Comparison of ENCODE assay signal across 9 cellular contexts in the genomic region with DNA sequence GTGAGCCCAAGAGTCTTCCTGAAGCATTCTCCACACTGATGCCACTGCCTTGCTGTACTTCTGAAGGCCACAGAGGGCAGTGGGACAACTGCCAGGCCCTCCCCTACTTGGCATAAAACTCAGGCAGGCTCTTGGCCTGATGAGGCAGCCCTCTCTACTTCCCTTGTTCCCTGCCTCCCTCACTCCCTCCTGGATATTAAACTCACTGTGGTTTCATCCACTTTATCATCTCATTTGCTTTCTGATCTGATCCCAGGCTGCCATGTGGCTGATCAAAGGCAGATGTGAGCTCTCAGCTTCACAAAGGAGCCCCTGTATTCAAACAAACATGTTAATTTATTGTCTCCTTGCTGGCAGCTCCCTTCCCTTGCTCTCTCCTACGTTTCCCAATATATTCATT.
DNase-seq lines count a peak whose midpoint lies in the region; ATAC-seq and TF ChIP-seq lines count a peak whose summit lies in the region.
"Had no signal": no experiment of that assay in that cellular context is flagged by ENCODE, and none has a peak within 500 bp of the region (broad histone marks: within the 10 kb centered on the region; RNA-seq: fewer than 3 reads in every experiment).

No MANE protein-coding gene starts in this region.

- no peaks in the 10 kb centered on the region for H3K36me3 Mint-ChIP-seq in chondrocyte (ENCODE audit: low read depth)
- no peaks in the 10 kb centered on the region for H3K36me3 Mint-ChIP-seq in naive thymus-derived CD8-positive, alpha-beta T cell
- H3K36me3 Mint-ChIP-seq: natural killer cell treated with Interleukin-12 subunit alpha and Interleukin-12 subunit beta and Interleukin-15 and Interleukin-18, amount 100 ng/mL, for 72 hours had no signal

- no peak overlapping the region for H3K4me3 Mint-ChIP-seq in chondrocyte (ENCODE audit: unreplicated experiment)
- H3K4me3 Mint-ChIP-seq in naive thymus-derived CD8-positive, alpha-beta T cell: no peak overlapping the region
- H3K4me3 Mint-ChIP-seq: natural killer cell treated with Interleukin-12 subunit alpha and Interleukin-12 subunit beta and Interleukin-15 and Interleukin-18, amount 100 ng/mL, for 72 hours had no signal

- H3K27ac Mint-ChIP-seq in chondrocyte (ENCODE audit: unreplicated experiment): no peak overlapping the region
- H3K27ac Mint-ChIP-seq in naive thymus-derived CD8-positive, alpha-beta T cell: no peak overlapping the region
- H3K27ac Mint-ChIP-seq: natural killer cell treated with Interleukin-12 subunit alpha and Interleukin-12 subunit beta and Interleukin-15 and Interleukin-18, amount 100 ng/mL, for 72 hours had no signal

- H3K9me3 Mint-ChIP-seq in chondrocyte (ENCODE audit: low read depth): no peaks in the 10 kb centered on the region
- peaks cover 0 to 9% (median 0%) of the 10 kb centered on the region in 9 donors for H3K9me3 Mint-ChIP-seq in naive thymus-derived CD8-positive, alpha-beta T cell

- TF ChIP-seq CTCF in chondrocyte (IDR thresholded peaks at IDR 0.05): peak; percentile 36

- DNase-seq in DMS53 (lab: John Stamatoyannopoulos, UW) (peak; percentile 62), NCI-H2029 treated with DMSO at 0.1 percent for 48 hours (lab: John Stamatoyannopoulos, UW) (peak; percentile 95), chondrocyte (ENCODE audit: low spot score) (no peak), nucleus accumbens (lab: John Stamatoyannopoulos, UW) (peak in 39 of 56 donors; percentile 0 to 62 (median 9))
- no peak for DNase-seq in naive thymus-derived CD8-positive, alpha-beta T cell
- no peak for DNase-seq in activated CD4-positive, alpha-beta T cell treated with anti-CD3 and anti-CD28 coated beads for 4 hours

- POLR2A ChIA-PET in naive thymus-derived CD8-positive, alpha-beta T cell (lab: Charles Lee): no interaction called here

- ATAC-seq in naive thymus-derived CD8-positive, alpha-beta T cell: no peak
- ATAC-seq in GM19452 (IDR thresholded peaks at IDR 0.05; ENCODE audit: unreplicated experiment) (no peak), GM21529 (IDR thresholded peaks at IDR 0.05; ENCODE audit: unreplicated experiment) (no peak)
- ATAC-seq: natural killer cell treated with Interleukin-12 subunit alpha and Interleukin-12 subunit beta and Interleukin-15 and Interleukin-18, amount 100 ng/mL, for 72 hours had no signal

- H3K4me1 Mint-ChIP-seq in chondrocyte (ENCODE audit: low read depth): peaks cover 11% of the 10 kb centered on the region
- H3K4me1 Mint-ChIP-seq in naive thymus-derived CD8-positive, alpha-beta T cell: no peaks in the 10 kb centered on the region

- no peaks in the 10 kb centered on the region for H3K27me3 Mint-ChIP-seq in chondrocyte (ENCODE audit: low read depth)
- H3K27me3 Mint-ChIP-seq in naive thymus-derived CD8-positive, alpha-beta T cell: no peaks in the 10 kb centered on the region
- H3K27me3 Mint-ChIP-seq: natural killer cell treated with Interleukin-12 subunit alpha and Interleukin-12 subunit beta and Interleukin-15 and Interleukin-18, amount 100 ng/mL, for 72 hours had no signal

Comparison
In these comparisons a context has a peak if more than half of its experiments do, and no peak if none do; other contexts are left out.
1. DNase-seq: peak in DMS53 (single experiment), NCI-H2029 treated with DMSO at 0.1 percent for 48 hours (single experiment) and nucleus accumbens (39 of 56); none in chondrocyte (single experiment), naive thymus-derived CD8-positive, alpha-beta T cell (0 of 10) and activated CD4-positive, alpha-beta T cell treated with anti-CD3 and anti-CD28 coated beads for 4 hours (0 of 2).